In genomic region chr3:19931767-19932188, GRCh38 we compare ENCODE assay signal across 1 cellular context.
TF ChIP-seq lines count a peak whose summit lies in the region.

No MANE protein-coding gene starts in this region.

TF ChIP-seq in K562, 482 proteins besides CTCF, POLR2A, EP300 and RAD21 (continued from another document and continues in another):
- TF ChIP-seq ARID1B (IDR thresholded peaks at IDR 0.05) (peak; percentile 87), SAP30 (IDR thresholded peaks at IDR 0.05; ENCODE audit: borderline replicate concordance, insufficient read depth, low read depth, low read length, poor library complexity, severe bottlenecking) (no peak), NCOA2 (IDR thresholded peaks at IDR 0.05; ENCODE audit: partially characterized antibody in 2 of 2) (no peak), LARP7 (IDR thresholded peaks at IDR 0.05) (no peak), ZBTB8A (IDR thresholded peaks at IDR 0.05; ENCODE audit: partially characterized antibody) (peak; percentile 13), ETV6 (IDR thresholded peaks at IDR 0.05; ENCODE audit: borderline replicate concordance in 1 of 2, low read depth in 2 of 2, low read length in 1 of 2) (no peak), ETV6 (CRISPR knock-in tag; IDR thresholded peaks at IDR 0.05; ENCODE audit: borderline replicate concordance) (no peak), ZBTB11 (CRISPR knock-in tag; IDR thresholded peaks at IDR 0.05) (no peak; a peak in 1 of 6 replicates), DIDO1 (tag; IDR thresholded peaks at IDR 0.05; ENCODE audit: low read depth) (no peak), ESRRB (CRISPR knock-in tag; IDR thresholded peaks at IDR 0.05; ENCODE audit: borderline replicate concordance) (no peak), ZC3H8 (IDR thresholded peaks at IDR 0.05) (no peak), ELF2 (CRISPR knock-in tag; IDR thresholded peaks at IDR 0.05) (no peak), NFIC (IDR thresholded peaks at IDR 0.05) (no peak), ATF7 (IDR thresholded peaks at IDR 0.05) (peak; percentile 36; the same call in 1 of the 2 replicates), EHMT2 (IDR thresholded peaks at IDR 0.05) (peak; percentile 91), ZBTB1 (CRISPR knock-in tag; IDR thresholded peaks at IDR 0.05; ENCODE audit: borderline replicate concordance, low read depth) (no peak), ZNF512 (tag; IDR thresholded peaks at IDR 0.05) (0 out of 2 replicates have a peak, but pooled peaks have one; percentile 9), CBX8 (IDR thresholded peaks at IDR 0.05; ENCODE audit: borderline replicate concordance, extremely low read depth, low read depth, low read length, poor library complexity, severe bottlenecking) (no peak), ZKSCAN8 (CRISPR knock-in tag; IDR thresholded peaks at IDR 0.05) (no peak), ZNF644 (tag; IDR thresholded peaks at IDR 0.05; ENCODE audit: low read depth) (no peak), RBM17 (IDR thresholded peaks at IDR 0.05; ENCODE audit: borderline replicate concordance, low read depth, low read length) (no peak), ZNF77 (CRISPR knock-in tag; IDR thresholded peaks at IDR 0.05) (no peak), BCLAF1 (IDR thresholded peaks at IDR 0.05; ENCODE audit: borderline replicate concordance in 1 of 2, control insufficient read depth in 1 of 2, low read depth in 2 of 2, low read length in 1 of 2) (no peak), KLF1 (tag; IDR thresholded peaks at IDR 0.05) (no peak), CSDE1 (IDR thresholded peaks at IDR 0.05) (no peak), ZBTB34 (CRISPR knock-in tag; IDR thresholded peaks at IDR 0.05) (no peak), TAL1 (IDR thresholded peaks at IDR 0.05) (no peak), ESRRA (IDR thresholded peaks at IDR 0.05; ENCODE audit: borderline replicate concordance, low read depth) (no peak), CBX1 (IDR thresholded peaks at IDR 0.05; ENCODE audit: low read depth) (no peak), PYGO2 (tag; IDR thresholded peaks at IDR 0.05) (no peak), HNRNPLL (IDR thresholded peaks at IDR 0.05; ENCODE audit: low read depth, low read length, poor library complexity, severe bottlenecking) (no peak), MEF2D (tag; conservative IDR thresholded peaks at IDR 0.05; ENCODE audit: low read depth) (0 out of 2 replicates have a peak, but pooled peaks have one; percentile 31), EWSR1 (IDR thresholded peaks at IDR 0.05; ENCODE audit: borderline replicate concordance, low read depth, partially characterized antibody) (no peak), MIER1 (IDR thresholded peaks at IDR 0.05; ENCODE audit: low read depth) (no peak), POLR2H (tag; IDR thresholded peaks at IDR 0.05; ENCODE audit: low read depth) (no peak), HNRNPUL1 (IDR thresholded peaks at IDR 0.05; ENCODE audit: low read length) (no peak), HMBOX1 (IDR thresholded peaks at IDR 0.05) (no peak), MTA1 (IDR thresholded peaks at IDR 0.05; ENCODE audit: borderline replicate concordance) (peak; percentile 86), ZNF316 (IDR thresholded peaks at IDR 0.05) (peak; percentile 99), SP1 (CRISPR knock-in tag; IDR thresholded peaks at IDR 0.05) (no peak), ZNF282 (CRISPR knock-in tag; IDR thresholded peaks at IDR 0.05) (no peak), ATF1 (CRISPR knock-in tag; IDR thresholded peaks at IDR 0.05) (no peak), ATF1 (tag; IDR thresholded peaks at IDR 0.05) (no peak), ZNF3 (CRISPR knock-in tag; IDR thresholded peaks at IDR 0.05) (no peak), GMEB1 (CRISPR knock-in tag; IDR thresholded peaks at IDR 0.05) (no peak), IRF9 (tag; IDR thresholded peaks at IDR 0.05) (no peak), TCFL5 (CRISPR knock-in tag; conservative IDR thresholded peaks at IDR 0.05) (0 out of 2 replicates have a peak, but pooled peaks have one; percentile 24), BHLHE40 (IDR thresholded peaks at IDR 0.05; ENCODE audit: low read length) (no peak), HLTF (IDR thresholded peaks at IDR 0.05) (no peak), NEUROD1 (IDR thresholded peaks at IDR 0.05; ENCODE audit: borderline replicate concordance, low read depth, low read length, partially characterized antibody) (no peak), POLR3A (IDR thresholded peaks at IDR 0.05; ENCODE audit: borderline replicate concordance, extremely low read depth, insufficient read depth, insufficient read length) (no peak), KDM2B (CRISPR knock-in tag; IDR thresholded peaks at IDR 0.05) (no peak), TGIF2 (CRISPR knock-in tag; IDR thresholded peaks at IDR 0.05) (no peak), ZNF57 (CRISPR knock-in tag; IDR thresholded peaks at IDR 0.05) (no peak), BCOR (IDR thresholded peaks at IDR 0.05) (no peak), FOXP1 (CRISPR knock-in tag; IDR thresholded peaks at IDR 0.05) (no peak), HIVEP1 (CRISPR knock-in tag; IDR thresholded peaks at IDR 0.05) (no peak), TFE3 (CRISPR knock-in tag; IDR thresholded peaks at IDR 0.05) (no peak), TCF3 (CRISPR knock-in tag; IDR thresholded peaks at IDR 0.05) (no peak; the same call in 1 of the 2 replicates), MYNN (IDR thresholded peaks at IDR 0.05) (no peak), MYNN (CRISPR knock-in tag; IDR thresholded peaks at IDR 0.05) (no peak), GATAD2A (IDR thresholded peaks at IDR 0.05) (peak; percentile 89; the same call in 1 of the 2 replicates)
